Comparison of ENCODE assay signal across 10 cellular contexts in genomic region chr2:21175895-21176646, GRCh38. TPM values are rescaled to one million over a fixed set of nuclear protein-coding genes. Genes with fewer than 3 reads are reported as not detected.
DNase-seq lines count a peak whose midpoint lies in the region; ATAC-seq and TF ChIP-seq lines count a peak whose summit lies in the region.
"Had no signal": no experiment of that assay in that cellular context is flagged by ENCODE, and none has a peak within 500 bp of the region (broad histone marks: within the 10 kb centered on the region; RNA-seq: fewer than 3 reads in every experiment).

No MANE protein-coding gene starts in this region.

- no peak overlapping the region for H3K4me3 ChIP-seq in epithelial cell of esophagus (ENCODE audit: low read length)
- H3K4me3 ChIP-seq in brain microvascular endothelial cell (ENCODE audit: low read depth, low read length), result no peak overlapping the region

- TF ChIP-seq CTCF in epithelial cell of esophagus (IDR thresholded peaks at IDR 0.05; ENCODE audit: insufficient read depth, low read depth, low read length, missing control alignments), result no peak
- TF ChIP-seq CTCF in neural crest cell (conservative IDR thresholded peaks at IDR 0.05), result peak; percentile 70
- TF ChIP-seq CTCF in brain microvascular endothelial cell (IDR thresholded peaks at IDR 0.05; ENCODE audit: low read depth, low read length, missing control alignments), result no peak

- no peak overlapping the region for H3K27ac Mint-ChIP-seq in neural crest cell (ENCODE audit: unreplicated experiment)
- H3K27ac Mint-ChIP-seq: activated naive CD8-positive, alpha-beta T cell had no signal

- no peak overlapping the region for H3K4me3 Mint-ChIP-seq in neural crest cell
- H3K4me3 Mint-ChIP-seq: activated naive CD8-positive, alpha-beta T cell had no signal

- H3K27me3 ChIP-seq in brain microvascular endothelial cell (replicated peaks), result no peaks in the 10 kb centered on the region

- no peaks in the 10 kb centered on the region for H3K9me3 Mint-ChIP-seq in neural crest cell

- no peaks in the 10 kb centered on the region for H3K27me3 Mint-ChIP-seq in neural crest cell (ENCODE audit: low read depth)
- H3K27me3 Mint-ChIP-seq: activated naive CD8-positive, alpha-beta T cell had no signal

- DNase-seq in CMK (ENCODE audit: low read depth) (peak; percentile 4), NOMO-1 treated with dmso at 0.1 percent for 144 hours (lab: John Stamatoyannopoulos, UW; ENCODE audit: unreplicated experiment) (peak; percentile 6), epithelial cell of esophagus (ENCODE audit: low read depth) (peak; percentile 4), neural crest cell (ENCODE audit: low read depth, low spot score) (no peak), AG08396 (ENCODE audit: low spot score) (no peak), brain microvascular endothelial cell (no peak)

- H3K27ac ChIP-seq in brain microvascular endothelial cell, result no peak overlapping the region

- in situ Hi-C loops in brain microvascular endothelial cell (cut with HindIII; ENCODE audit: low pct_ligation_motif_present, low sequenced_read_pairs), result no loop called here

- ATAC-seq in GM18498 (IDR thresholded peaks at IDR 0.05; ENCODE audit: unreplicated experiment), result no peak
- no peak for ATAC-seq in HG03175 (IDR thresholded peaks at IDR 0.05; ENCODE audit: unreplicated experiment)

- H3K36me3 ChIP-seq in brain microvascular endothelial cell (replicated peaks), result no peaks in the 10 kb centered on the region

- H3K36me3 Mint-ChIP-seq in neural crest cell (ENCODE audit: low read depth), result no peaks in the 10 kb centered on the region
- H3K36me3 Mint-ChIP-seq: activated naive CD8-positive, alpha-beta T cell had no signal

- H3K4me1 Mint-ChIP-seq in neural crest cell, result no peaks in the 10 kb centered on the region

RNA-seq across cellular contexts. Expression of gene TDRD15, which starts 52.3 kb away (rescaled TPM):
- total RNA-seq in neural crest cell, result not detected in 2 replicates
- total RNA-seq: T-helper 2 cell treated with Interferon-gamma antibody and Interleukin-4, amounts not matched to agents 100 ng/mL and 5 ng/mL, for 36 hours had no signal

Comparison
In these comparisons a context has a peak if more than half of its experiments do, and no peak if none do; other contexts are left out.
1. DNase-seq: peak in CMK (single experiment), NOMO-1 treated with dmso at 0.1 percent for 144 hours (single experiment) and epithelial cell of esophagus (single experiment); none in neural crest cell (single experiment), AG08396 (single experiment) and brain microvascular endothelial cell (single experiment).